ENCODE assay signal across 25 cellular contexts in genomic region chr10:62148155-62148554, GRCh38.
DNase-seq lines count a peak whose midpoint lies in the region; ATAC-seq, FAIRE-seq and TF ChIP-seq lines count a peak whose summit lies in the region.
"Had no signal": no experiment of that assay in that cellular context is flagged by ENCODE, and none has a peak within 500 bp of the region (broad histone marks: within the 10 kb centered on the region; RNA-seq: fewer than 3 reads in every experiment).

No MANE protein-coding gene starts in this region.

- H3K4me3 ChIP-seq in HepG2 (replicated peaks in 1 of 3; ENCODE audit: insufficient read depth in 1 of 3, low read depth in 2 of 3, low read length in 3 of 3) = no peak overlapping the region
- no peak overlapping the region for H3K4me3 ChIP-seq in right lobe of liver
- no peak overlapping the region for H3K4me3 ChIP-seq in IMR-90 (ENCODE audit: insufficient read depth, low read depth, low read length)
- no peak overlapping the region for H3K4me3 ChIP-seq in naive thymus-derived CD4-positive, alpha-beta T cell (ENCODE audit: low read length)
- H3K4me3 ChIP-seq: BLaER1, GM12878 had no signal

- TF ChIP-seq POLR2A in HepG2 (IDR thresholded peaks at IDR 0.05; ENCODE audit: insufficient read depth in 1 of 2, low read depth in 2 of 2, low read length in 2 of 2) = no peak
- no peak for TF ChIP-seq POLR2A in right lobe of liver (IDR thresholded peaks at IDR 0.05)
- no peak for TF ChIP-seq POLR2A in IMR-90 (IDR thresholded peaks at IDR 0.05; ENCODE audit: low read depth, low read length)

- H4K20me1 ChIP-seq in HepG2 (ENCODE audit: insufficient read depth, low read length) = no peaks in the 10 kb centered on the region
- no peaks in the 10 kb centered on the region for H4K20me1 ChIP-seq in IMR-90 (ENCODE audit: insufficient read depth, low read length)
- H4K20me1 ChIP-seq: BLaER1 had no signal

- H2AFZ ChIP-seq in HepG2 (ENCODE audit: low read length) = no peak overlapping the region
- H2AFZ ChIP-seq in IMR-90 (replicated peaks; ENCODE audit: low read length, poor library complexity) = no peak overlapping the region

- peak overlapping the region; percentile 65; the same call in 1 of the 3 replicates for H2BK15ac ChIP-seq in IMR-90 (ENCODE audit: low read depth, low read length)

- H3K9ac ChIP-seq in HepG2 (ENCODE audit: insufficient read depth, low read depth, low read length) (no peak overlapping the region), IMR-90 (ENCODE audit: low read depth, low read length) (no peak overlapping the region)
- H3K9ac ChIP-seq: BLaER1 had no signal

- FAIRE-seq in HepG2 (lab: Jason Lieb, UNC) = no peak
- FAIRE-seq: GM12878, GM12892, GM18507 had no signal

- peak overlapping the region; percentile 11; the same call in 1 of the 2 replicates for H3K4ac ChIP-seq in IMR-90 (ENCODE audit: low read depth, low read length)

- peak overlapping the region; percentile 54; the same call in 1 of the 2 replicates for H3K4me2 ChIP-seq in HepG2 (ENCODE audit: low read depth, low read length)
- H3K4me2 ChIP-seq in IMR-90 (ENCODE audit: low read depth, low read length) = no peak overlapping the region

- intact Hi-C loops in HepG2 (cut with micrococcal nuclease; ENCODE audit: unreplicated experiment) = no loop called here
- intact Hi-C loops in right lobe of liver (cut with DNase I) = no loop called here
- intact Hi-C loops in IMR-90 (cut with micrococcal nuclease) = no loop called here
- intact Hi-C loops in naive thymus-derived CD4-positive, alpha-beta T cell (cut with micrococcal nuclease) = loop anchor here in 1 of 2 donors (5.0 kb wide), 2 partner anchors 34 to 49 kb away; no protein-coding TSS in a partner anchor
- intact Hi-C loops in CD14-positive monocyte (cut with micrococcal nuclease) = no loop called here

- H3K79me2 ChIP-seq in HepG2 (ENCODE audit: insufficient read depth, low read length) = no peaks in the 10 kb centered on the region

- H3K79me1 ChIP-seq in IMR-90 (ENCODE audit: low read depth in 1 of 2, low read length in 2 of 2) = no peaks in the 10 kb centered on the region

- H3K36me3 ChIP-seq in HepG2 (replicated peaks in 1 of 2; ENCODE audit: control insufficient read depth in 1 of 2, insufficient read depth in 2 of 2, low read length in 2 of 2) (no peaks in the 10 kb centered on the region), right lobe of liver (no peaks in the 10 kb centered on the region), IMR-90 (ENCODE audit: control insufficient read depth, insufficient read depth, low read length) (no peaks in the 10 kb centered on the region)
- H3K36me3 ChIP-seq in naive thymus-derived CD4-positive, alpha-beta T cell (ENCODE audit: control insufficient read depth in 2 of 3, insufficient read depth in 3 of 3, low read length in 3 of 3) = no peaks in the 10 kb centered on the region
- H3K36me3 ChIP-seq: BE2C, BLaER1 had no signal

- no peak for TF ChIP-seq CTCF in HepG2 (CRISPR knock-in tag; IDR thresholded peaks at IDR 0.05)
- no peak for TF ChIP-seq CTCF in right lobe of liver (IDR thresholded peaks at IDR 0.05)
- TF ChIP-seq CTCF in IMR-90 (conservative IDR thresholded peaks at IDR 0.05; ENCODE audit: low read depth, low read length) = no peak
- TF ChIP-seq CTCF in CD14-positive monocyte (IDR thresholded peaks at IDR 0.05) = no peak

- peak overlapping the region; percentile 51; the same call in 1 of the 2 replicates for H3K18ac ChIP-seq in IMR-90 (ENCODE audit: low read depth, low read length)

- H3K56ac ChIP-seq in IMR-90 (ENCODE audit: extremely low read depth, insufficient read depth, low read length) = no peak overlapping the region

- H3K9me3 ChIP-seq in HepG2 (ENCODE audit: low read length) (no peaks in the 10 kb centered on the region), right lobe of liver (no peaks in the 10 kb centered on the region), IMR-90 (ENCODE audit: control insufficient read depth, insufficient read depth, low read length) (peaks cover 2% of the 10 kb centered on the region; the same call in 1 of the 2 replicates)
- H3K9me3 ChIP-seq in naive thymus-derived CD4-positive, alpha-beta T cell (ENCODE audit: control insufficient read depth in 2 of 3, low read length in 3 of 3) = peaks cover 0 to 4% (median 0%) of the 10 kb centered on the region in 3 experiments
- H3K9me3 ChIP-seq: BE2C had no signal

- H3K4me3 Mint-ChIP-seq in activated T-cell treated with anti-CD3 and anti-CD28 coated beads, Interleukin-2, amount 50 U/mL, for 24 hours = no peak overlapping the region
- no peak overlapping the region for H3K4me3 Mint-ChIP-seq in naive thymus-derived CD4-positive, alpha-beta T cell
- H3K4me3 Mint-ChIP-seq in CD14-positive monocyte = no peak overlapping the region
- H3K4me3 Mint-ChIP-seq: CD4-positive, alpha-beta memory T cell; CD8-positive, alpha-beta memory T cell had no signal

- H3K36me3 Mint-ChIP-seq in activated T-cell treated with anti-CD3 and anti-CD28 coated beads, Interleukin-2, amount 50 U/mL, for 24 hours (ENCODE audit: low read depth) = no peaks in the 10 kb centered on the region
- peaks cover 0 to 31% (median 0%) of the 10 kb centered on the region in 5 donors for H3K36me3 Mint-ChIP-seq in naive thymus-derived CD4-positive, alpha-beta T cell
- H3K36me3 Mint-ChIP-seq in CD14-positive monocyte = peaks cover 0 to 2% of the 10 kb centered on the region in 2 donors

- no peak overlapping the region for H3K27ac ChIP-seq in HepG2 (ENCODE audit: extremely low read length, insufficient read depth, low read length)
- no peak overlapping the region for H3K27ac ChIP-seq in right lobe of liver
- H3K27ac ChIP-seq in IMR-90 (ENCODE audit: insufficient read depth, low read length) = no peak overlapping the region
- H3K27ac ChIP-seq in naive thymus-derived CD4-positive, alpha-beta T cell (ENCODE audit: low read depth, low read length) = no peak overlapping the region
- H3K27ac ChIP-seq: 22Rv1, BLaER1 had no signal

- BruUV-seq in HepG2 (replicated peaks; lab: Mats Ljungman, UMichigan) (no TSS peak), IMR-90 (replicated peaks; lab: Mats Ljungman, UMichigan) (no TSS peak)

- H2AK5ac ChIP-seq in IMR-90 (ENCODE audit: low read depth, low read length) = no peak overlapping the region

- H3K4me1 ChIP-seq in HepG2 (ENCODE audit: insufficient read depth, low read length) (peaks cover 35% of the 10 kb centered on the region), right lobe of liver (no peaks in the 10 kb centered on the region), IMR-90 (ENCODE audit: control insufficient read depth, insufficient read depth, low read length) (peaks cover 3% of the 10 kb centered on the region; the same call in 1 of the 2 replicates)
- H3K4me1 ChIP-seq in naive thymus-derived CD4-positive, alpha-beta T cell (ENCODE audit: control insufficient read depth in 2 of 2, insufficient read depth in 2 of 2, low read length in 2 of 2) = peaks cover 0 to 4% of the 10 kb centered on the region in 2 donors
- H3K4me1 ChIP-seq: BE2C had no signal

- TF ChIP-seq EP300 in HepG2 (IDR thresholded peaks at IDR 0.05; ENCODE audit: low read depth in 2 of 2, low read length in 2 of 2) (no peak), HepG2 (CRISPR knock-in tag; IDR thresholded peaks at IDR 0.05; ENCODE audit: borderline replicate concordance) (no peak)

- in situ Hi-C loops in HepG2 (cut with HindIII; ENCODE audit: extremely low pct_ligation_motif_present, low pct_unique_long_range_greater_than_20kb) (no loop called here), IMR-90 (cut with MboI; ENCODE audit: low sequenced_read_pairs) (no loop called here)

- no peak overlapping the region for H2AK9ac ChIP-seq in IMR-90 (replicated peaks; ENCODE audit: low read depth, low read length, poor library complexity)

- 37% methylated on average over 3 of the region's 3 CpGs for WGBS in HepG2 (ENCODE audit: low lambda C conversion rate)
- 97% methylated on average over 3 of the region's 3 CpGs for WGBS in right lobe of liver (ENCODE audit: insufficient coverage, low coverage, low lambda C conversion rate, missing lambda C conversion rate)
- no CpG with 5 or more reads among the region's 3 CpGs for WGBS in IMR-90 (ENCODE audit: extremely low coverage in 2 of 2, insufficient read length in 1 of 2), 2 experiments

- no peak overlapping the region; the same call in 1 of the 2 replicates for H4K91ac ChIP-seq in IMR-90 (ENCODE audit: insufficient read depth, low read depth, low read length)

- H3K23ac ChIP-seq in IMR-90 (ENCODE audit: low read depth, low read length) = no peak overlapping the region

- H3K4me1 Mint-ChIP-seq in activated T-cell treated with anti-CD3 and anti-CD28 coated beads, Interleukin-2, amount 50 U/mL, for 24 hours (ENCODE audit: low read depth) = peaks cover 16% of the 10 kb centered on the region
- peaks cover 0 to 19% (median 12%) of the 10 kb centered on the region in 7 donors for H3K4me1 Mint-ChIP-seq in naive thymus-derived CD4-positive, alpha-beta T cell
- H3K4me1 Mint-ChIP-seq in CD14-positive monocyte = peaks cover 3% of the 10 kb centered on the region

- no peak; the same call in 1 of the 3 replicates for ATAC-seq in HepG2
- ATAC-seq in right lobe of liver = no peak
- ATAC-seq in IMR-90 (ENCODE audit: low read depth) = no peak
- no peak for ATAC-seq in naive thymus-derived CD4-positive, alpha-beta T cell
- ATAC-seq in GM21390 (IDR thresholded peaks at IDR 0.05; ENCODE audit: unreplicated experiment) = no peak
- ATAC-seq: GM12878 had no signal

- H3K14ac ChIP-seq in IMR-90 (replicated peaks; ENCODE audit: low read depth, low read length) = no peak overlapping the region

- H3K9me3 Mint-ChIP-seq in activated T-cell treated with anti-CD3 and anti-CD28 coated beads, Interleukin-2, amount 50 U/mL, for 24 hours = peaks cover 6% of the 10 kb centered on the region
- peaks cover 0 to 31% (median 7%) of the 10 kb centered on the region in 11 donors for H3K9me3 Mint-ChIP-seq in naive thymus-derived CD4-positive, alpha-beta T cell
- H3K9me3 Mint-ChIP-seq in CD14-positive monocyte = peaks cover 0 to 4% (median 0%) of the 10 kb centered on the region in 7 donors

- peak overlapping the region; percentile 68 for H2BK120ac ChIP-seq in IMR-90 (ENCODE audit: low read depth, low read length)

- no peaks in the 10 kb centered on the region for H3K27me3 Mint-ChIP-seq in activated T-cell treated with anti-CD3 and anti-CD28 coated beads, Interleukin-2, amount 50 U/mL, for 24 hours
- H3K27me3 Mint-ChIP-seq in naive thymus-derived CD4-positive, alpha-beta T cell = no peaks in the 10 kb centered on the region
- H3K27me3 Mint-ChIP-seq in CD14-positive monocyte (ENCODE audit: low read depth in 3 of 3) = peaks cover 0 to 2% (median 0%) of the 10 kb centered on the region in 3 donors
- H3K27me3 Mint-ChIP-seq: CD4-positive, alpha-beta memory T cell; CD8-positive, alpha-beta memory T cell had no signal

- no peak overlapping the region; the same call in 1 of the 2 replicates for H4K5ac ChIP-seq in IMR-90 (ENCODE audit: low read depth, low read length)

- CTCF ChIA-PET in HepG2 (lab: Yijun Ruan, JAX; ENCODE audit: low intra/inter-chr PET ratio, low total read pairs) (no interaction called here), IMR-90 (lab: Yijun Ruan, JAX) (no interaction called here)
- CTCF ChIA-PET in naive thymus-derived CD4-positive, alpha-beta T cell (lab: Charles Lee) = interaction anchor here (0.6 to 2.4 kb wide), 5 partner anchors 10 to 535 kb away, joined by 3 to 12 read pairs (median 4); no protein-coding TSS in a partner anchor

- no peak for TF ChIP-seq RAD21 in HepG2 (CRISPR knock-in tag; IDR thresholded peaks at IDR 0.05)
- no peak for TF ChIP-seq RAD21 in IMR-90 (IDR thresholded peaks at IDR 0.05; ENCODE audit: low read length)

- H3K27ac Mint-ChIP-seq in activated T-cell treated with anti-CD3 and anti-CD28 coated beads, Interleukin-2, amount 50 U/mL, for 24 hours = peak overlapping the region; percentile 1
- peak overlapping the region in 5 of 9 donors; percentile 37 to 64 (median 51) for H3K27ac Mint-ChIP-seq in naive thymus-derived CD4-positive, alpha-beta T cell
- no peak overlapping the region for H3K27ac Mint-ChIP-seq in CD14-positive monocyte

- POLR2A ChIA-PET in HepG2 (lab: Yijun Ruan, JAX) (no interaction called here), IMR-90 (lab: Charles Lee; ENCODE audit: unreplicated experiment) (no interaction called here)
- POLR2A ChIA-PET in naive thymus-derived CD4-positive, alpha-beta T cell (lab: Charles Lee) = no interaction called here

- H3K27me3 ChIP-seq in HepG2 (ENCODE audit: control insufficient read depth in 1 of 2, insufficient read depth in 2 of 2, low read length in 2 of 2) = no peaks in the 10 kb centered on the region
- no peaks in the 10 kb centered on the region for H3K27me3 ChIP-seq in right lobe of liver
- H3K27me3 ChIP-seq in IMR-90 (ENCODE audit: control insufficient read depth, insufficient read depth, low read length) = no peaks in the 10 kb centered on the region
- H3K27me3 ChIP-seq in naive thymus-derived CD4-positive, alpha-beta T cell (ENCODE audit: control insufficient read depth in 2 of 2, insufficient read depth in 2 of 2, low read length in 2 of 2) = no peaks in the 10 kb centered on the region
- H3K27me3 ChIP-seq: BE2C, BLaER1 had no signal

- no peak overlapping the region for H4K8ac ChIP-seq in IMR-90 (ENCODE audit: low read depth in 2 of 2, low read length in 2 of 2)

- DNase-seq in activated T-cell treated with anti-CD3 and anti-CD28 coated beads, Interleukin-2, amount 50 U/mL, for 24 hours = no peak
- DNase-seq in activated T-cell treated with anti-CD3 and anti-CD28 coated beads for 4 hours = no peak
- DNase-seq in HepG2 (ENCODE audit: low spot score) = no peak
- no peak for DNase-seq in right lobe of liver
- DNase-seq in IMR-90 = no peak
- DNase-seq in naive thymus-derived CD4-positive, alpha-beta T cell = no peak
- DNase-seq in CD14-positive monocyte (ENCODE audit: low spot score) = no peak
- DNase-seq: ACHN; BE2C; C1 segment of cervical spinal cord; CD8-positive, alpha-beta memory T cell; COR-L47; DMS 273 treated with DMSO at 0.1 percent for 48 hours; DMS153; DMS79; DND-41; EL; GDM1 had no signal

- no peak overlapping the region for H2BK5ac ChIP-seq in IMR-90 (ENCODE audit: low read depth, low read length, poor library complexity, severe bottlenecking)

- no peaks in the 10 kb centered on the region for H3K9me1 ChIP-seq in IMR-90 (ENCODE audit: insufficient read depth, low read length)

- H2BK20ac ChIP-seq in IMR-90 (ENCODE audit: low read depth, low read length) = no peak overlapping the region

- dilution Hi-C loops in IMR-90 (cut with HindIII; ENCODE audit: low sequenced_read_pairs, unreplicated experiment) = no loop called here

Comparison
In these comparisons a context has a peak if more than half of its experiments do, and no peak if none do; other contexts are left out.
1. H3K27ac Mint-ChIP-seq: peak in activated T-cell treated with anti-CD3 and anti-CD28 coated beads, Interleukin-2, amount 50 U/mL, for 24 hours (single experiment) and naive thymus-derived CD4-positive, alpha-beta T cell (5 of 9); none in CD14-positive monocyte (0 of 7).